ENCODE assay signal across 12 cellular contexts in the genomic region with DNA sequence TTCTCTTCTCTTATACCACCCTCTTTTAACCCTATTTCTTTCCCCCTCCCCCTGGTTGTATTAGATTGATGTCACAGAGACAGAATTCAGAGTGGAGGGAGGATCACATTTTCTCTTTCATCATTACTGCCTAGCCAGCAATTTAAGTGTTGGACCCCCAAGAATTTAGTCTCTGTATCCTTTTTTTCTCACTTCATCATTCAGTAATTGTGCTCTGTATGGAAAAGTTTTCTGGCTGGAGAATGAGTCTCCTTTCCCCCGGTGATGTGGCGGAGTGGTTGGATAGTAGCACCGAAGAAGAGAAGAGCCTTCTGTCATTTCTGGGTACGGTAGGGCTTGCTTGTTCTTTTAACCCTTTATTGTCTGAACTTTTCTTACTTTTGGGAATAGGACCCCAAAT.
A peak's percentile ranks its signal among the peaks of the same experiment; 100 is the strongest.
DNase-seq lines count a peak whose midpoint lies in the region; ATAC-seq and TF ChIP-seq lines count a peak whose summit lies in the region.
"Had no signal": no experiment of that assay in that cellular context is flagged by ENCODE, and none has a peak within 500 bp of the region (broad histone marks: within the 10 kb centered on the region; RNA-seq: fewer than 3 reads in every experiment).

No MANE protein-coding gene starts in this region.

- H3K4me2 ChIP-seq in hepatocyte: peak overlapping the region; percentile 74

- TF ChIP-seq CTCF in astrocyte of the spinal cord (IDR thresholded peaks at IDR 0.05; ENCODE audit: low read depth, low read length) (no peak), hepatocyte (IDR thresholded peaks at IDR 0.05; ENCODE audit: poor library complexity) (no peak)

- in situ Hi-C loops in astrocyte of the spinal cord (cut with HindIII; ENCODE audit: low sequenced_read_pairs): no loop called here

- peak overlapping the region; percentile 41 for H3K27ac ChIP-seq in hepatocyte
- H3K27ac ChIP-seq: neutrophil had no signal

- peak overlapping the region; percentile 42 for H3K4me3 ChIP-seq in astrocyte of the spinal cord (ENCODE audit: low read depth, low read length)
- peak overlapping the region; percentile 31 for H3K4me3 ChIP-seq in hepatocyte

- H2AFZ ChIP-seq in hepatocyte: peak overlapping the region; percentile 18

- ATAC-seq in sciatic nerve: peak; percentile 63
- ATAC-seq: stimulated activated memory B cell treated with anti-CD40 and anti-IgM and Interleukin-4, amounts not matched to agents 10 μg/mL and 1 μg/mL and 100 μg/mL, for 72 hours had no signal

- no peaks in the 10 kb centered on the region for H3K36me3 ChIP-seq in hepatocyte (replicated peaks; ENCODE audit: insufficient read depth, low read depth)
- H3K36me3 ChIP-seq: neutrophil had no signal

- no peaks in the 10 kb centered on the region for H3K9me2 ChIP-seq in hepatocyte (replicated peaks; ENCODE audit: insufficient read depth)

- 20% methylated on average over 4 of the region's 4 CpGs for WGBS in hepatocyte (ENCODE audit: low lambda C conversion rate, missing lambda C conversion rate)

- H3K27me3 ChIP-seq in hepatocyte: no peaks in the 10 kb centered on the region
- H3K27me3 ChIP-seq: neutrophil had no signal

- H3K79me2 ChIP-seq in hepatocyte: peaks cover 2% of the 10 kb centered on the region

- DNase-seq in GM03348 (ENCODE audit: low spot score) (peak; percentile 18), astrocyte of the spinal cord (ENCODE audit: low read depth, low spot score) (peak; percentile 13), hepatocyte (ENCODE audit: low spot score) (no peak), sciatic nerve (ENCODE audit: low spot score) (no peak), UCSD-AML1 (lab: John Stamatoyannopoulos, UW; ENCODE audit: unreplicated experiment) (no peak), NOMO-1 treated with dmso at 0.1 percent for 144 hours (lab: John Stamatoyannopoulos, UW; ENCODE audit: unreplicated experiment) (no peak), NCI-H2107 (lab: John Stamatoyannopoulos, UW) (no peak)
- no peak for DNase-seq in activated CD4-positive, alpha-beta T cell treated with anti-CD3 and anti-CD28 coated beads for 1 hour
- DNase-seq: activated T-cell treated with anti-CD3 and anti-CD28 coated beads, Interleukin-2, amount 50 U/mL, for 48 hours; NCI-H345 had no signal

- no peaks in the 10 kb centered on the region for H4K20me1 ChIP-seq in hepatocyte (ENCODE audit: insufficient read depth, poor library complexity, severe bottlenecking)

- H3K4me1 ChIP-seq in hepatocyte (ENCODE audit: insufficient read depth): peaks cover 4% of the 10 kb centered on the region

- no peaks in the 10 kb centered on the region for H3K9me3 ChIP-seq in hepatocyte (ENCODE audit: low read depth)
- H3K9me3 ChIP-seq: neutrophil had no signal

- intact Hi-C loops in sciatic nerve (cut with DNase I): no loop called here

Comparison
In these comparisons a context has a peak if more than half of its experiments do, and no peak if none do; other contexts are left out.
1. DNase-seq: peak in GM03348 (single experiment) and astrocyte of the spinal cord (single experiment); none in hepatocyte (single experiment), sciatic nerve (single experiment), UCSD-AML1 (single experiment), NOMO-1 treated with dmso at 0.1 percent for 144 hours (single experiment), NCI-H2107 (single experiment) and activated CD4-positive, alpha-beta T cell treated with anti-CD3 and anti-CD28 coated beads for 1 hour (single experiment).